1 cellular context compared by ENCODE assay signal in genomic region chr3:196055683-196056270, GRCh38.
TF ChIP-seq lines count a peak whose summit lies in the region.

No MANE protein-coding gene starts in this region.

TF ChIP-seq in K562, 482 proteins besides CTCF, POLR2A, EP300 and RAD21 (continued from another document and continues in another):
- TF ChIP-seq CLOCK (CRISPR knock-in tag; IDR thresholded peaks at IDR 0.05; ENCODE audit: borderline replicate concordance) = no peak
- TF ChIP-seq SMARCA4 (IDR thresholded peaks at IDR 0.05) = no peak
- TF ChIP-seq GATA2 (CRISPR knock-in tag; IDR thresholded peaks at IDR 0.05) = no peak
- no peak for TF ChIP-seq PTBP1 (IDR thresholded peaks at IDR 0.05; ENCODE audit: low read depth, low read length)
- TF ChIP-seq ZEB2 (IDR thresholded peaks at IDR 0.05) = 0 out of 2 replicates have a peak, but pooled peaks have one; percentile 20
- TF ChIP-seq FOXO4 (CRISPR knock-in tag; IDR thresholded peaks at IDR 0.05) = no peak
- no peak for TF ChIP-seq ZBTB11 (CRISPR knock-in tag; IDR thresholded peaks at IDR 0.05)
- no peak for TF ChIP-seq KDM4B (IDR thresholded peaks at IDR 0.05; ENCODE audit: borderline replicate concordance in 2 of 2, low read depth in 1 of 2)
- no peak for TF ChIP-seq ILF3 (IDR thresholded peaks at IDR 0.05; ENCODE audit: borderline replicate concordance)
- TF ChIP-seq HDAC1 (IDR thresholded peaks at IDR 0.05) = no peak; a peak in 1 of 4 replicates
- TF ChIP-seq ZNF551 (CRISPR knock-in tag; IDR thresholded peaks at IDR 0.05) = no peak
- no peak for TF ChIP-seq CTCFL (IDR thresholded peaks at IDR 0.05; ENCODE audit: borderline replicate concordance, insufficient read depth, low read depth, low read length, poor library complexity, severe bottlenecking)
- TF ChIP-seq ZNF778 (CRISPR knock-in tag; IDR thresholded peaks at IDR 0.05) = no peak
- TF ChIP-seq SMAD2 (IDR thresholded peaks at IDR 0.05; ENCODE audit: low read depth, low read length) = no peak
- TF ChIP-seq GTF2B (IDR thresholded peaks at IDR 0.05; ENCODE audit: extremely low read depth, insufficient read length) = no peak
- no peak for TF ChIP-seq NR0B1 (IDR thresholded peaks at IDR 0.05; ENCODE audit: partially characterized antibody)
- peak; percentile 100 for TF ChIP-seq CEBPG (CRISPR knock-in tag; IDR thresholded peaks at IDR 0.05)
- TF ChIP-seq CEBPG (tag; conservative IDR thresholded peaks at IDR 0.05 in 1 of 2, IDR thresholded peaks at IDR 0.05 in 1 of 2) = peak; percentile 99 to 100
- TF ChIP-seq PRPF4 (IDR thresholded peaks at IDR 0.05; ENCODE audit: insufficient read depth, low read depth, low read length, poor library complexity, severe bottlenecking) = no peak
- no peak for TF ChIP-seq PHF21A (IDR thresholded peaks at IDR 0.05; ENCODE audit: borderline replicate concordance, low read depth)
- peak; percentile 35; the same call in 1 of the 2 replicates for TF ChIP-seq MYC (IDR thresholded peaks at IDR 0.05; ENCODE audit: low read depth, low read length)
- no peak for TF ChIP-seq MYC (CRISPR knock-in tag; IDR thresholded peaks at IDR 0.05; ENCODE audit: borderline replicate concordance, low read depth)
- TF ChIP-seq RB1 (IDR thresholded peaks at IDR 0.05; ENCODE audit: low read depth) = no peak
- TF ChIP-seq SAP30 (IDR thresholded peaks at IDR 0.05; ENCODE audit: borderline replicate concordance, insufficient read depth, low read depth, low read length, poor library complexity, severe bottlenecking) = no peak
- no peak for TF ChIP-seq ERF (CRISPR knock-in tag; IDR thresholded peaks at IDR 0.05)
- TF ChIP-seq THAP12 (CRISPR knock-in tag; IDR thresholded peaks at IDR 0.05) = no peak
- peak; percentile 91 for TF ChIP-seq ESRRA (IDR thresholded peaks at IDR 0.05; ENCODE audit: borderline replicate concordance, low read depth)
- TF ChIP-seq ARID3A (IDR thresholded peaks at IDR 0.05; ENCODE audit: borderline replicate concordance, low read depth, low read length) = no peak
- TF ChIP-seq ZNF592 (IDR thresholded peaks at IDR 0.05) = 0 out of 2 replicates have a peak, but pooled peaks have one; percentile 35
- no peak for TF ChIP-seq ZNF277 (CRISPR knock-in tag; IDR thresholded peaks at IDR 0.05; ENCODE audit: borderline replicate concordance)
- TF ChIP-seq NELFE (IDR thresholded peaks at IDR 0.05; ENCODE audit: insufficient read depth, insufficient read length) = no peak
- no peak for TF ChIP-seq PHF20 (IDR thresholded peaks at IDR 0.05; ENCODE audit: partially characterized antibody)
- no peak for TF ChIP-seq RFX1 (IDR thresholded peaks at IDR 0.05)
- no peak for TF ChIP-seq KLF16 (IDR thresholded peaks at IDR 0.05)
